ENCODE assay signal across 8 cellular contexts in the genomic region with DNA sequence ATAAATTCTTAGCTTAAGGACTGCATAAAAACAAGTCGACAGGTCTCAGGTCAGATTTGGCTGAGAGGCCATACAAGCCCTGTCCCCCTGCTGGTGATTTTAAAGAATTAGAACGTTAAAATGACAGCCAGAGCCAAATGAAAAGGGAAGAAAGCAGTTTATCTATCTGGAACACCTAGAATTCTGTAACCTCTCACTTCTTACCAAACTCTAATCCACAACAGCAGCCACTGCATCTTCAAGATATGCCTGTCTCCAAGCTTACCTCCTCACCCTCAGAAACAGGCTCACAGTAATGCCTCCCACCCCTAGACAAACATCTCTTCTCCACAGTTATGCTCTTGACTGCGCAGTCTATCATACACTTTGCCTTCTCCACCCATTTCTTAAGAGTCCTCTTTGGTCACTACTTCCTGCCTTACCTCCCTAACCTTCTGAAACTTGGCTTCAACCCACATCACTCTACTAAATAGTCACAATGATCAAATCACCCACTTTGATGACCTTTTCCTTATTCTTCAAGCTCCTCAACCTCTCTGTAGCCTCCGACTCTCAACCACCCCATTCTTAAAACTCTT. TPM values are rescaled to one million over a fixed set of nuclear protein-coding genes. Genes with fewer than 3 reads are reported as not detected.
DNase-seq lines count a peak whose midpoint lies in the region; ATAC-seq, FAIRE-seq and TF ChIP-seq lines count a peak whose summit lies in the region.

No MANE protein-coding gene starts in this region.

- H3K4me1 Mint-ChIP-seq in endodermal cell, result peaks cover 17% of the 10 kb centered on the region

- H3K36me3 ChIP-seq in endodermal cell (ENCODE audit: control insufficient read depth, insufficient read depth, low read length) (peaks cover 24% of the 10 kb centered on the region), psoas muscle (ENCODE audit: insufficient read depth in 1 of 2, low read depth in 1 of 2) (peaks cover 0 to 5% of the 10 kb centered on the region in 2 donors)

- H3K9ac ChIP-seq in endodermal cell (ENCODE audit: extremely low read depth, low read length, poor library complexity, severe bottlenecking), result no peak overlapping the region

- H3K4me1 ChIP-seq in endodermal cell (ENCODE audit: control insufficient read depth, insufficient read depth, low read length) (peaks cover 5% of the 10 kb centered on the region), psoas muscle (peaks cover 51% of the 10 kb centered on the region)

- no peak for TF ChIP-seq CTCF in GM20000 (IDR thresholded peaks at IDR 0.05; ENCODE audit: extremely low read depth, missing control alignments)
- peak; percentile 83 for TF ChIP-seq CTCF in endodermal cell (conservative IDR thresholded peaks at IDR 0.05)
- TF ChIP-seq CTCF in psoas muscle (IDR thresholded peaks at IDR 0.05), result peak; percentile 51

- no peaks in the 10 kb centered on the region for H3K27me3 Mint-ChIP-seq in endodermal cell (ENCODE audit: insufficient read depth)

- H3K27me3 ChIP-seq in endodermal cell (ENCODE audit: control insufficient read depth, insufficient read depth, low read length, poor library complexity, severe bottlenecking), result no peaks in the 10 kb centered on the region
- no peaks in the 10 kb centered on the region for H3K27me3 ChIP-seq in psoas muscle (ENCODE audit: insufficient read depth in 3 of 3, low read length in 2 of 3)

- no peak overlapping the region for H3K4me3 Mint-ChIP-seq in endodermal cell

- H3K36me3 Mint-ChIP-seq in endodermal cell (ENCODE audit: low read depth), result peaks cover 12% of the 10 kb centered on the region

- no peak overlapping the region for H3K4me3 ChIP-seq in endodermal cell (ENCODE audit: low read length)
- H3K4me3 ChIP-seq in psoas muscle, result no peak overlapping the region

- H3K27ac ChIP-seq in endodermal cell (ENCODE audit: low read depth, low read length) (no peak overlapping the region), psoas muscle (peak overlapping the region; percentile 72)

- H3K9me3 Mint-ChIP-seq in endodermal cell, result no peaks in the 10 kb centered on the region

- WGBS in endodermal cell (ENCODE audit: insufficient coverage in 1 of 2, insufficient read length in 1 of 2), 2 experiments, result 67 to 69% methylated on average over 3 to 4 of the region's 4 CpGs
- 49 to 50% (median 50%) methylated on average over 4 of the region's 4 CpGs for WGBS in psoas muscle, 3 donors

- peak; percentile 53 for FAIRE-seq in RCC 7860 (lab: Jason Lieb, UNC)

- DNase-seq in AML-193 (lab: John Stamatoyannopoulos, UW), result peak; percentile 21 to 41
- peak; percentile 54 for DNase-seq in GM20000 (ENCODE audit: low spot score)
- DNase-seq in RCC 7860 (ENCODE audit: low spot score), result no peak
- peak; percentile 60 for DNase-seq in endodermal cell
- no peak for DNase-seq in psoas muscle
- DNase-seq in HK-2 (ENCODE audit: unreplicated experiment), result no peak

- H3K27ac Mint-ChIP-seq in endodermal cell, result no peak overlapping the region

- peak in 3 of 4 donors; percentile 47 to 62 (median 51) for ATAC-seq in psoas muscle
- ATAC-seq in GM18868 (IDR thresholded peaks at IDR 0.05; ENCODE audit: unreplicated experiment), result no peak
- ATAC-seq in HG03521 (IDR thresholded peaks at IDR 0.05; ENCODE audit: unreplicated experiment), result no peak

- no peaks in the 10 kb centered on the region for H3K9me3 ChIP-seq in endodermal cell (ENCODE audit: control insufficient read depth, low read length)
- peaks cover 4% of the 10 kb centered on the region for H3K9me3 ChIP-seq in psoas muscle

- intact Hi-C loops in psoas muscle (cut with DNase I), result no loop called here

RNA-seq across cellular contexts. Expression of gene ANKFY1, which starts 14.2 kb away (rescaled TPM):
- 10 to 100 TPM; 48.0 to 62.4 TPM for total RNA-seq in endodermal cell
- 42.5 TPM for polyA plus RNA-seq in endodermal cell (2013, experiment 1 of 2)
- polyA plus RNA-seq in endodermal cell (2013, experiment 2 of 2), result 40.5 TPM
- total RNA-seq in psoas muscle, result 10 to 100 TPM; 12.8 to 18.8 (median 16.5) TPM
- 10 to 100 TPM in 1 of 3 donors, 1 to 10 TPM in 2; 5.7 to 11.1 (median 6.0) TPM for polyA plus RNA-seq in psoas muscle

Comparison
In these comparisons a context has a peak if more than half of its experiments do, and no peak if none do; other contexts are left out.
1. DNase-seq: peak in AML-193 (2 of 2), GM20000 (single experiment) and endodermal cell (single experiment); none in RCC 7860 (single experiment), psoas muscle (0 of 2) and HK-2 (single experiment).
2. ATAC-seq: peak in psoas muscle (3 of 4); none in GM18868 (single experiment) and HG03521 (single experiment).